Comparison of ENCODE assay signal across 8 cellular contexts in the genomic region with DNA sequence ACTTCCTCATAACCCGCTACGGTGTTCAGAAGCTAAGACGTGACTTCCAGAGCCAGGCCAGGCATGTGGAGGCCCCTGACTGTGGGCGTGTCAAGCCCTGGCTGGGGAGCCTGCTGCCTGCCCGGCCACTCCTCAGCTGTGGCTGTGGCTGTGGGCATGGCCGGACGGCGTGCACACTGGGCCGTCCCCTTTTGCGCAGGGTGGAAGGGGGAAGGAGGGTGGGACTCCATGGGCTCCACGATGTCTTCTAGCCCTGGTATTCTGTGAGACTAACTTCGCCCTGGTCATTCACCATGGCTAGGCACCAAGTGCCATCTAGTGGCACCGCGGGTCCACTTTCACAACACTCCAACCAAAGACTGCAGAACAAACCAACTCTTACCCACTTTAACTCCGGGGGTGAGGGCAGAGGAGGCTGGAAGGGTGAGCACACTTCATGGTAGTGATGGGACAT.
DNase-seq lines count a peak whose midpoint lies in the region; ATAC-seq, FAIRE-seq and TF ChIP-seq lines count a peak whose summit lies in the region.
"Had no signal": no experiment of that assay in that cellular context is flagged by ENCODE, and none has a peak within 500 bp of the region (broad histone marks: within the 10 kb centered on the region; RNA-seq: fewer than 3 reads in every experiment).

No MANE protein-coding gene starts in this region.

- H3K4me2 ChIP-seq in parathyroid adenoma (ENCODE audit: low read length), result no peak overlapping the region

- ATAC-seq in activated T-helper 17 cell treated with anti-CD3 and anti-CD28 coated beads, Interleukin-2, amount 50 U/mL, for 72 hours (replicated peaks), result peak; percentile 18
- no peak for ATAC-seq in GM18502 (IDR thresholded peaks at IDR 0.05; ENCODE audit: poor library complexity, unreplicated experiment)

- H3K4me1 ChIP-seq in parathyroid adenoma, result no peaks in the 10 kb centered on the region

- H3K9ac ChIP-seq in parathyroid adenoma, result no peak overlapping the region

- H3K9me3 ChIP-seq in parathyroid adenoma (ENCODE audit: control insufficient read depth, low read length), result no peaks in the 10 kb centered on the region

- peaks cover 13% of the 10 kb centered on the region for H3K4me1 Mint-ChIP-seq in activated T-helper 17 cell treated with anti-CD3 and anti-CD28 coated beads, Interleukin-2, amount 50 U/mL, for 72 hours

- no peaks in the 10 kb centered on the region for H3K36me3 ChIP-seq in parathyroid adenoma (ENCODE audit: control insufficient read depth, insufficient read depth, low read length)

- no peak for FAIRE-seq in HTR-8/SVneo (lab: Jason Lieb, UNC)

- peak; percentile 27 for TF ChIP-seq CTCF in parathyroid adenoma (IDR thresholded peaks at IDR 0.05)

- no peak overlapping the region for H3K4me3 Mint-ChIP-seq in activated T-helper 17 cell treated with anti-CD3 and anti-CD28 coated beads, Interleukin-2, amount 50 U/mL, for 72 hours
- H3K4me3 Mint-ChIP-seq: T-helper 1 cell treated with Interleukin-12 subunit alpha and Interleukin-12 subunit beta and Interleukin-4 antibody, amounts not matched to agents 30 μg/mL and 1 μg/mL, for 36 hours had no signal

- no peak overlapping the region for H2AFZ ChIP-seq in parathyroid adenoma

- no peaks in the 10 kb centered on the region for H3K27me3 ChIP-seq in parathyroid adenoma (ENCODE audit: control insufficient read depth, insufficient read depth, low read length)

- no peaks in the 10 kb centered on the region for H3K9me3 Mint-ChIP-seq in activated T-helper 17 cell treated with anti-CD3 and anti-CD28 coated beads, Interleukin-2, amount 50 U/mL, for 72 hours
- H3K9me3 Mint-ChIP-seq: T-helper 1 cell treated with Interleukin-12 subunit alpha and Interleukin-12 subunit beta and Interleukin-4 antibody, amounts not matched to agents 30 μg/mL and 1 μg/mL, for 36 hours had no signal

- no peaks in the 10 kb centered on the region for H3K27me3 Mint-ChIP-seq in activated T-helper 17 cell treated with anti-CD3 and anti-CD28 coated beads, Interleukin-2, amount 50 U/mL, for 72 hours

- H3K27ac Mint-ChIP-seq in activated T-helper 17 cell treated with anti-CD3 and anti-CD28 coated beads, Interleukin-2, amount 50 U/mL, for 72 hours, result no peak overlapping the region
- H3K27ac Mint-ChIP-seq: T-helper 1 cell treated with Interleukin-12 subunit alpha and Interleukin-12 subunit beta and Interleukin-4 antibody, amounts not matched to agents 30 μg/mL and 1 μg/mL, for 36 hours had no signal

- no peak overlapping the region for H3K4me3 ChIP-seq in parathyroid adenoma (ENCODE audit: low read depth, low read length)

- peaks cover 76% of the 10 kb centered on the region for H3K36me3 Mint-ChIP-seq in activated T-helper 17 cell treated with anti-CD3 and anti-CD28 coated beads, Interleukin-2, amount 50 U/mL, for 72 hours (ENCODE audit: low read depth)

- no peak overlapping the region for H3K27ac ChIP-seq in parathyroid adenoma

- no peaks in the 10 kb centered on the region for H3K79me2 ChIP-seq in parathyroid adenoma

- DNase-seq in EH (ENCODE audit: low read depth), result peak; percentile 67
- peak; percentile 39 for DNase-seq in HTR-8/SVneo (ENCODE audit: insufficient read length, low spot score)
- peak; percentile 48 for DNase-seq in germinal center (ENCODE audit: low spot score)
- no peak for DNase-seq in mesenteric fat pad (ENCODE audit: low spot score)
